23 cellular contexts compared by ENCODE assay signal in the genomic region with DNA sequence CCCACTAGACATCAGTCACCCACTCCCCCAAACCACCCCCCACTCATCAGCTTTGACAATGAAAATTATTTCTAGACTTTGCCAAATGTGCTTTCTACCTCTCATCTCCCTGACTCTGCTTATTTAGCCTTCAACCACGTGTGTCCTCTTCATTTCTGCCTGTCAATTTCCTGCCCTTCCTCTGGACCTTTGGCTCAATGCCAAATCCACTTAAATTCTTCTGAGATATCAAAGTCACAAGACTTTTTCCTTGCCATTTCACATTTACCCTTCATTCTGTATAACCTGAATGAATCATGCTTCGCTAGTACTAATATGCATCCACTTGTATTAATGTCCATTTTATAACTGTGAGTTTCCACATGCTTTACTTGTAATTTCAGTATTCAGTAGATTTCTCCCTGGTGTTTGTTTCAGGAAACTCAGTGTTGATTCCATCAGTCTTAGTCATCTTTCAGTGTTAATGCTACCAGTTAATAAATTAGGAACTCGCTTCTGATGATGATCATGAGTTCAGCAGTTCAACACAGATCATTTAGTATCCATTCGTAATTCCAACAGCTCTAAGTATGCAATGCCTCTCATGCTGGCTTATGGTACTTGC.
DNase-seq lines count a peak whose midpoint lies in the region; ATAC-seq, FAIRE-seq and TF ChIP-seq lines count a peak whose summit lies in the region.
"Had no signal": no experiment of that assay in that cellular context is flagged by ENCODE, and none has a peak within 500 bp of the region (broad histone marks: within the 10 kb centered on the region; RNA-seq: fewer than 3 reads in every experiment).

No MANE protein-coding gene starts in this region.

- ATAC-seq in K562 = no peak
- ATAC-seq in HG02938 (IDR thresholded peaks at IDR 0.05; ENCODE audit: unreplicated experiment) = no peak

- no peak overlapping the region for H2AFZ ChIP-seq in K562 (ENCODE audit: low read depth, low read length)
- H2AFZ ChIP-seq: neural progenitor cell had no signal

- H3K4me1 Mint-ChIP-seq in HFFc6 (ENCODE audit: low read depth) = peaks cover 57% of the 10 kb centered on the region
- no peaks in the 10 kb centered on the region for H3K4me1 Mint-ChIP-seq in activated naive CD4-positive, alpha-beta T cell treated with anti-CD3 and anti-CD28 coated beads, Interleukin-2, amount 10 ng/mL, durations not matched to agents 7 days and 5 days
- H3K4me1 Mint-ChIP-seq: neural progenitor cell had no signal

- CTCF ChIA-PET in K562 (lab: Yijun Ruan, JAX; ENCODE audit: low intra/inter-chr PET ratio) = no interaction called here
- CTCF ChIA-PET in activated naive CD4-positive, alpha-beta T cell treated with anti-CD3 and anti-CD28 coated beads, Interleukin-2, amount 10 ng/mL, durations not matched to agents 7 days and 5 days (lab: Charles Lee) = no interaction called here

- no peaks in the 10 kb centered on the region for H4K20me1 ChIP-seq in K562 (replicated peaks; ENCODE audit: control insufficient read depth, insufficient read depth, low read length)
- H4K20me1 ChIP-seq: BLaER1 treated with 17β-estradiol and CSF1 and Interleukin-3, amounts not matched to agents 10 nM and 100 nM had no signal

- H3K9me3 Mint-ChIP-seq in HFFc6 = no peaks in the 10 kb centered on the region
- H3K9me3 Mint-ChIP-seq in activated naive CD4-positive, alpha-beta T cell treated with anti-CD3 and anti-CD28 coated beads, Interleukin-2, amount 10 ng/mL, durations not matched to agents 7 days and 5 days = peaks cover 3% of the 10 kb centered on the region
- H3K9me3 Mint-ChIP-seq: neural progenitor cell had no signal

- no peak overlapping the region for H3K4me2 ChIP-seq in K562 (ENCODE audit: insufficient read depth, low read length)
- H3K4me2 ChIP-seq: BLaER1 treated with 17β-estradiol and CSF1 and Interleukin-3, amounts not matched to agents 10 nM and 100 nM; neural progenitor cell had no signal

- no peaks in the 10 kb centered on the region for H3K36me3 Mint-ChIP-seq in HFFc6 (ENCODE audit: low read depth)
- no peaks in the 10 kb centered on the region for H3K36me3 Mint-ChIP-seq in activated naive CD4-positive, alpha-beta T cell treated with anti-CD3 and anti-CD28 coated beads, Interleukin-2, amount 10 ng/mL, durations not matched to agents 7 days and 5 days
- H3K36me3 Mint-ChIP-seq: neural progenitor cell had no signal

- no peaks in the 10 kb centered on the region for H3K27me3 ChIP-seq in K562 (ENCODE audit: control insufficient read depth in 2 of 2, insufficient read depth in 2 of 2, low read length in 2 of 2)
- H3K27me3 ChIP-seq: BLaER1 treated with 17β-estradiol and CSF1 and Interleukin-3, amounts not matched to agents 10 nM and 100 nM; esophagus squamous epithelium; MG63; neural progenitor cell; transverse colon had no signal

- H3K4me3 Mint-ChIP-seq in HFFc6 = peak overlapping the region; percentile 75
- H3K4me3 Mint-ChIP-seq in activated naive CD4-positive, alpha-beta T cell treated with anti-CD3 and anti-CD28 coated beads, Interleukin-2, amount 10 ng/mL, durations not matched to agents 7 days and 5 days = no peak overlapping the region
- H3K4me3 Mint-ChIP-seq: neural progenitor cell had no signal

- no peaks in the 10 kb centered on the region for H3K36me3 ChIP-seq in K562 (ENCODE audit: control insufficient read depth, insufficient read depth, low read length)
- H3K36me3 ChIP-seq: BLaER1 treated with 17β-estradiol and CSF1 and Interleukin-3, amounts not matched to agents 10 nM and 100 nM; esophagus squamous epithelium; MG63; neural progenitor cell; transverse colon had no signal

- peak overlapping the region; percentile 90 for H3K27ac Mint-ChIP-seq in HFFc6
- H3K27ac Mint-ChIP-seq in activated naive CD4-positive, alpha-beta T cell treated with anti-CD3 and anti-CD28 coated beads, Interleukin-2, amount 10 ng/mL, durations not matched to agents 7 days and 5 days = no peak overlapping the region
- H3K27ac Mint-ChIP-seq: neural progenitor cell had no signal

- BruUV-seq in K562 (replicated peaks; lab: Mats Ljungman, UMichigan) = no TSS peak

- WGBS in K562 (ENCODE audit: insufficient coverage, low coverage, missing lambda C conversion rate) = 4% methylated on average over 4 of the region's 4 CpGs

- TF ChIP-seq EP300 in K562 (IDR thresholded peaks at IDR 0.05; ENCODE audit: low read length) = no peak

- H3K4me3 ChIP-seq in K562 = no peak overlapping the region
- H3K4me3 ChIP-seq: BLaER1 treated with 17β-estradiol and CSF1 and Interleukin-3, amounts not matched to agents 10 nM and 100 nM; esophagus squamous epithelium; MG63; neural progenitor cell; transverse colon had no signal

- no peaks in the 10 kb centered on the region for H3K79me2 ChIP-seq in K562 (ENCODE audit: control insufficient read depth, insufficient read depth, low read length)

- H3K9me1 ChIP-seq in K562 (ENCODE audit: control insufficient read depth, insufficient read depth, low read length) = no peaks in the 10 kb centered on the region

- in situ Hi-C loops in K562 (cut with MboI) = no loop called here

- no peaks in the 10 kb centered on the region for H3K27me3 Mint-ChIP-seq in HFFc6 (ENCODE audit: insufficient read depth)
- H3K27me3 Mint-ChIP-seq in activated naive CD4-positive, alpha-beta T cell treated with anti-CD3 and anti-CD28 coated beads, Interleukin-2, amount 10 ng/mL, durations not matched to agents 7 days and 5 days = no peaks in the 10 kb centered on the region

- no peak overlapping the region for H3K9ac ChIP-seq in K562 (ENCODE audit: insufficient read depth in 1 of 2, low read depth in 2 of 2, low read length in 2 of 2)
- H3K9ac ChIP-seq: BLaER1 treated with 17β-estradiol and CSF1 and Interleukin-3, amounts not matched to agents 10 nM and 100 nM; neural progenitor cell had no signal

- TF ChIP-seq POLR2A in K562 (conservative IDR thresholded peaks at IDR 0.05) = no peak

- intact Hi-C loops in K562 (cut with micrococcal nuclease) = no loop called here

- H3K4me1 ChIP-seq in K562 (replicated peaks in 1 of 2; ENCODE audit: control insufficient read depth in 2 of 2, insufficient read depth in 2 of 2, low read length in 2 of 2) = no peaks in the 10 kb centered on the region
- H3K4me1 ChIP-seq: BLaER1 treated with 17β-estradiol and CSF1 and Interleukin-3, amounts not matched to agents 10 nM and 100 nM; esophagus squamous epithelium; neural progenitor cell; transverse colon had no signal

- POLR2A ChIA-PET in K562 (lab: Yijun Ruan, JAX) = no interaction called here

- H3K9me3 ChIP-seq in K562 (replicated peaks; ENCODE audit: control insufficient read depth, insufficient read depth, low read depth, low read length) = peaks cover 2% of the 10 kb centered on the region; the same call in 1 of the 2 replicates
- H3K9me3 ChIP-seq: BLaER1 treated with 17β-estradiol and CSF1 and Interleukin-3, amounts not matched to agents 10 nM and 100 nM; esophagus squamous epithelium; MG63; transverse colon had no signal

- TF ChIP-seq RAD21 in K562 (CRISPR knock-in tag; conservative IDR thresholded peaks at IDR 0.05 in 1 of 2, IDR thresholded peaks at IDR 0.05 in 1 of 2) = no peak

- FAIRE-seq in K562 (lab: Jason Lieb, UNC) = no peak
- FAIRE-seq: kidney had no signal

- peak; percentile 7 for DNase-seq in DMS 273 (lab: John Stamatoyannopoulos, UW; ENCODE audit: unreplicated experiment)
- no peak for DNase-seq in DMS 273 treated with DMSO at 0.1 percent for 48 hours (lab: John Stamatoyannopoulos, UW)
- no peak for DNase-seq in HFFc6
- peak in 1 of 4 experiments; percentile 1 for DNase-seq in K562 (ENCODE audit: extremely low read depth in 1 of 4, low spot score in 3 of 4)
- DNase-seq in kidney glomerular epithelial cell (lab: John Stamatoyannopoulos, UW) = peak; percentile 53
- no peak for DNase-seq in hepatic stellate cell (ENCODE audit: low spot score)
- DNase-seq in activated naive CD4-positive, alpha-beta T cell treated with anti-CD3 and anti-CD28 coated beads, Interleukin-2, amount 10 ng/mL, durations not matched to agents 7 days and 5 days = no peak
- DNase-seq: activated CD4-positive, alpha-beta T cell treated with anti-CD3 and anti-CD28 coated beads, Interleukin-2, amount 50 U/mL, for 4 hours; activated naive CD4-positive, alpha-beta T cell treated with anti-CD3 and anti-CD28 coated beads, Interleukin-2, amount 50 U/mL, for 16 hours; DND-41; esophagus squamous epithelium; kidney; midbrain; NCI-H1694 treated with DMSO at 0.1 percent for 48 hours; NCI-H446 treated with DMSO at 0.1 percent for 48 hours; stimulated activated CD4-positive, alpha-beta T cell treated with anti-CD3 and anti-CD28 coated beads, Interleukin-15, amount 100 ng/mL, for 24 hours; stimulated activated naive CD4-positive, alpha-beta T cell treated with Interleukin-2 at 50 U/mL for 16 hours; transverse colon had no signal

- no peak for TF ChIP-seq CTCF in HFFc6 (IDR thresholded peaks at IDR 0.05)
- no peak for TF ChIP-seq CTCF in K562 (IDR thresholded peaks at IDR 0.05 in 2 of 3, conservative IDR thresholded peaks at IDR 0.05 in 1 of 3; ENCODE audit: insufficient read depth in 2 of 3, low read depth in 1 of 3, low read length in 3 of 3)

- H3K27ac ChIP-seq in K562 (ENCODE audit: extremely low read depth, low read depth, low read length) = no peak overlapping the region
- H3K27ac ChIP-seq: 22Rv1; BLaER1 treated with 17β-estradiol and CSF1 and Interleukin-3, amounts not matched to agents 10 nM and 100 nM; esophagus squamous epithelium; neural progenitor cell; transverse colon had no signal

TF ChIP-seq in K562, 482 proteins besides CTCF, POLR2A, EP300 and RAD21 (continues in another document):
- TF ChIP-seq SAFB2 (IDR thresholded peaks at IDR 0.05; ENCODE audit: borderline replicate concordance, low read depth, low read length, severe bottlenecking) (no peak), RB1 (IDR thresholded peaks at IDR 0.05; ENCODE audit: low read depth) (no peak)

Comparison
In these comparisons a context has a peak if more than half of its experiments do, and no peak if none do; other contexts are left out.
1. DNase-seq: peak in DMS 273 (single experiment) and kidney glomerular epithelial cell (single experiment); none in DMS 273 treated with DMSO at 0.1 percent for 48 hours (single experiment), HFFc6 (single experiment), hepatic stellate cell (single experiment) and activated naive CD4-positive, alpha-beta T cell treated with anti-CD3 and anti-CD28 coated beads, Interleukin-2, amount 10 ng/mL, durations not matched to agents 7 days and 5 days (single experiment).